8 cellular contexts compared by ENCODE assay signal in the genomic region with DNA sequence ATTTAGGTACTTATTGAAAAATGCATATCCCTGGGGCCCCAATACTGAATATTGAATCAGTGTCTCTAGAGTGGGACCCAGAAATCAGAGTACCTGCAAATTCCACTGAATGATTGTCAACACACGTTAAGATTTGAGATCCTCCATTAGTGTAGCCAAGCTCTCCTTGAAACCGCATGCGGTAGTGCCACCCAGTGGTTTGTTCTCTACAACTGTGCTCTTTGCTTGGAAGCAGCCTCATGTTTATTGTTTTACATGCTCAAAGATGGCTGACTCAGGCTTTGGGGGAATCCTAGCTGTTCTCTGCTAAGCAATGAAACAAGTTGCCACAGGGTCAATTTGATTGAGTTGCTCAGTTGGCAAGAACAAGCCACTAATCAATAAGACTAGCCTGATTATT.
DNase-seq lines count a peak whose midpoint lies in the region; ATAC-seq, FAIRE-seq and TF ChIP-seq lines count a peak whose summit lies in the region.

No MANE protein-coding gene starts in this region.

- no peaks in the 10 kb centered on the region for H3K9me3 ChIP-seq in OCI-LY7 (ENCODE audit: low read length)
- no peaks in the 10 kb centered on the region for H3K9me3 ChIP-seq in naive thymus-derived CD4-positive, alpha-beta T cell (ENCODE audit: control insufficient read depth in 2 of 3, low read length in 3 of 3)
- H3K9me3 ChIP-seq in effector memory CD4-positive, alpha-beta T cell (ENCODE audit: control insufficient read depth, low read length) = no peaks in the 10 kb centered on the region

- peak; percentile 68 for TF ChIP-seq CTCF in OCI-LY7 (conservative IDR thresholded peaks at IDR 0.05; ENCODE audit: low read length)

- no peak overlapping the region for H3K4me3 ChIP-seq in OCI-LY7 (ENCODE audit: low read depth, low read length, poor library complexity, severe bottlenecking)
- no peak overlapping the region for H3K4me3 ChIP-seq in naive thymus-derived CD4-positive, alpha-beta T cell (ENCODE audit: low read length)
- H3K4me3 ChIP-seq in effector memory CD4-positive, alpha-beta T cell (ENCODE audit: insufficient read depth, low read depth, low read length, poor library complexity, severe bottlenecking) = no peak overlapping the region

- no peak overlapping the region for H2AFZ ChIP-seq in OCI-LY7 (ENCODE audit: low read length)

- no peaks in the 10 kb centered on the region for H3K4me1 Mint-ChIP-seq in naive thymus-derived CD4-positive, alpha-beta T cell

- H3K9me3 Mint-ChIP-seq in naive thymus-derived CD4-positive, alpha-beta T cell = peaks cover 0 to 17% (median 2%) of the 10 kb centered on the region in 11 donors

- CTCF ChIA-PET in OCI-LY7 (lab: Charles Lee; ENCODE audit: unreplicated experiment) = no interaction called here
- CTCF ChIA-PET in naive thymus-derived CD4-positive, alpha-beta T cell (lab: Charles Lee) = no interaction called here

- H3K27ac Mint-ChIP-seq in naive thymus-derived CD4-positive, alpha-beta T cell = no peak overlapping the region

- H3K4me2 ChIP-seq in OCI-LY7 (ENCODE audit: low read length) = no peak overlapping the region

- no peak for TF ChIP-seq POLR2A in GM18505 (IDR thresholded peaks at IDR 0.05; ENCODE audit: borderline replicate concordance, extremely low read depth, insufficient read depth, insufficient read length)

- no peaks in the 10 kb centered on the region for H3K36me3 ChIP-seq in OCI-LY7 (ENCODE audit: insufficient read depth, low read length)
- no peaks in the 10 kb centered on the region for H3K36me3 ChIP-seq in naive thymus-derived CD4-positive, alpha-beta T cell (ENCODE audit: control insufficient read depth in 2 of 3, insufficient read depth in 3 of 3, low read length in 3 of 3)
- no peaks in the 10 kb centered on the region for H3K36me3 ChIP-seq in effector memory CD4-positive, alpha-beta T cell (ENCODE audit: control insufficient read depth, insufficient read depth, low read length)

- H4K20me1 ChIP-seq in OCI-LY7 (ENCODE audit: insufficient read depth, low read length) = no peaks in the 10 kb centered on the region

- no peak for FAIRE-seq in HTR-8/SVneo (lab: Jason Lieb, UNC)

- H3K36me3 Mint-ChIP-seq in naive thymus-derived CD4-positive, alpha-beta T cell = no peaks in the 10 kb centered on the region

- H3K4me3 Mint-ChIP-seq in naive thymus-derived CD4-positive, alpha-beta T cell = no peak overlapping the region

- no peaks in the 10 kb centered on the region for H3K9me2 ChIP-seq in OCI-LY7 (ENCODE audit: insufficient read depth, low read length)

- no TSS peak for BruUV-seq in OCI-LY7 (replicated peaks; lab: Mats Ljungman, UMichigan)

- no peak overlapping the region for H3K27ac ChIP-seq in OCI-LY7 (ENCODE audit: low read depth, low read length, poor library complexity, severe bottlenecking)
- H3K27ac ChIP-seq in naive thymus-derived CD4-positive, alpha-beta T cell (ENCODE audit: low read depth, low read length) = no peak overlapping the region
- H3K27ac ChIP-seq in effector memory CD4-positive, alpha-beta T cell (ENCODE audit: insufficient read depth, low read length, poor library complexity, severe bottlenecking) = no peak overlapping the region

- intact Hi-C loops in OCI-LY7 (cut with micrococcal nuclease; ENCODE audit: unreplicated experiment) = loop anchor here (5.0 to 10.0 kb wide), 3 partner anchors 595 to 1333 kb away; no protein-coding TSS in a partner anchor
- intact Hi-C loops in naive thymus-derived CD4-positive, alpha-beta T cell (cut with micrococcal nuclease) = loop anchor here (2.0 to 5.0 kb wide), 2 partner anchors 1335 to 1345 kb away; no protein-coding TSS in a partner anchor

- peak; percentile 65 for DNase-seq in AG08395 (ENCODE audit: low spot score)
- peak; percentile 39 for DNase-seq in OCI-LY7 (ENCODE audit: low spot score)
- peak; percentile 54 for DNase-seq in ecto neural progenitor cell (ENCODE audit: low spot score)
- no peak for DNase-seq in naive thymus-derived CD4-positive, alpha-beta T cell
- no peak for DNase-seq in effector memory CD4-positive, alpha-beta T cell
- no peak for DNase-seq in HTR-8/SVneo (ENCODE audit: insufficient read length, low spot score)

- H3K27me3 Mint-ChIP-seq in naive thymus-derived CD4-positive, alpha-beta T cell = peaks cover 3 to 17% (median 11%) of the 10 kb centered on the region in 5 donors

- POLR2A ChIA-PET in OCI-LY7 (lab: Charles Lee) = no interaction called here
- POLR2A ChIA-PET in naive thymus-derived CD4-positive, alpha-beta T cell (lab: Charles Lee) = no interaction called here

- H3K79me2 ChIP-seq in OCI-LY7 (ENCODE audit: insufficient read depth, low read depth, low read length) = no peaks in the 10 kb centered on the region

- H3K4me1 ChIP-seq in OCI-LY7 (ENCODE audit: insufficient read depth, low read length, poor library complexity, severe bottlenecking) = no peaks in the 10 kb centered on the region
- no peaks in the 10 kb centered on the region for H3K4me1 ChIP-seq in naive thymus-derived CD4-positive, alpha-beta T cell (ENCODE audit: control insufficient read depth in 2 of 2, insufficient read depth in 2 of 2, low read length in 2 of 2)
- no peaks in the 10 kb centered on the region for H3K4me1 ChIP-seq in effector memory CD4-positive, alpha-beta T cell (ENCODE audit: control insufficient read depth, insufficient read depth, low read length, poor library complexity, severe bottlenecking)

- ATAC-seq in GM18505 (IDR thresholded peaks at IDR 0.05; ENCODE audit: unreplicated experiment) = peak; percentile 77
- peak; percentile 87 for ATAC-seq in HG03378 (IDR thresholded peaks at IDR 0.05; ENCODE audit: unreplicated experiment)
- peak; percentile 64 for ATAC-seq in naive thymus-derived CD4-positive, alpha-beta T cell

- H3K27me3 ChIP-seq in naive thymus-derived CD4-positive, alpha-beta T cell (ENCODE audit: control insufficient read depth in 2 of 2, insufficient read depth in 2 of 2, low read length in 2 of 2) = no peaks in the 10 kb centered on the region
- peaks cover 3% of the 10 kb centered on the region for H3K27me3 ChIP-seq in effector memory CD4-positive, alpha-beta T cell (replicated peaks; ENCODE audit: control insufficient read depth, insufficient read depth, low read length, poor library complexity, severe bottlenecking)

Comparison
In these comparisons a context has a peak if more than half of its experiments do, and no peak if none do; other contexts are left out.
1. DNase-seq: peak in AG08395 (single experiment), OCI-LY7 (single experiment) and ecto neural progenitor cell (single experiment); none in naive thymus-derived CD4-positive, alpha-beta T cell (0 of 9), effector memory CD4-positive, alpha-beta T cell (0 of 3) and HTR-8/SVneo (single experiment).
2. Peak in every context shown above with its lines, with median percentiles within 50 percentile points of each other: ATAC-seq.